9 cellular contexts compared by ENCODE assay signal in genomic region chr21:20998886-20999285, GRCh38. TPM values are rescaled to one million over a fixed set of nuclear protein-coding genes. Genes with fewer than 3 reads are reported as not detected.
DNase-seq lines count a peak whose midpoint lies in the region; ATAC-seq and TF ChIP-seq lines count a peak whose summit lies in the region.
"Had no signal": no experiment of that assay in that cellular context is flagged by ENCODE, and none has a peak within 500 bp of the region (broad histone marks: within the 10 kb centered on the region; RNA-seq: fewer than 3 reads in every experiment).

No MANE protein-coding gene starts in this region.

- H3K4me1 Mint-ChIP-seq in stimulated activated naive CD8-positive, alpha-beta T cell treated with anti-CD3 and anti-CD28 coated beads, Interleukin-15, Interleukin-2, amounts not matched to agents 100 ng/mL and 50 ng/mL, for 24 hours (ENCODE audit: low read depth), result peaks cover 7% of the 10 kb centered on the region
- peaks cover 0 to 15% of the 10 kb centered on the region in 2 donors for H3K4me1 Mint-ChIP-seq in natural killer cell treated with Interleukin-12 subunit alpha and Interleukin-12 subunit beta and Interleukin-15 and Interleukin-18, amount 100 ng/mL, for 72 hours (ENCODE audit: low read depth in 2 of 2)

- H3K9me3 ChIP-seq in aorta (ENCODE audit: control insufficient read depth, low read length), result no peaks in the 10 kb centered on the region

- no peaks in the 10 kb centered on the region for H3K36me3 Mint-ChIP-seq in stimulated activated naive CD8-positive, alpha-beta T cell treated with anti-CD3 and anti-CD28 coated beads, Interleukin-15, Interleukin-2, amounts not matched to agents 100 ng/mL and 50 ng/mL, for 24 hours (ENCODE audit: low read depth)
- H3K36me3 Mint-ChIP-seq in natural killer cell treated with Interleukin-12 subunit alpha and Interleukin-12 subunit beta and Interleukin-15 and Interleukin-18, amount 100 ng/mL, for 72 hours, result no peaks in the 10 kb centered on the region

- TF ChIP-seq CTCF in coronary artery (IDR thresholded peaks at IDR 0.05), result no peak

- H3K36me3 ChIP-seq in aorta (ENCODE audit: control insufficient read depth in 1 of 2, insufficient read depth in 2 of 2, low read length in 1 of 2), result no peaks in the 10 kb centered on the region

- no peak for ATAC-seq in stimulated activated naive CD8-positive, alpha-beta T cell treated with anti-CD3 and anti-CD28 coated beads, Interleukin-15, Interleukin-2, amounts not matched to agents 100 U/mL and 50 U/mL, for 24 hours
- no peak for ATAC-seq in natural killer cell treated with Interleukin-12 subunit alpha and Interleukin-12 subunit beta and Interleukin-15 and Interleukin-18, amount 100 ng/mL, for 72 hours
- ATAC-seq in aorta (ENCODE audit: low FRiP score) (no peak), HG03521 (IDR thresholded peaks at IDR 0.05; ENCODE audit: unreplicated experiment) (no peak), HG03097 (IDR thresholded peaks at IDR 0.05; ENCODE audit: low FRiP score, unreplicated experiment) (no peak)

- intact Hi-C loops in aorta (cut with DNase I), result no loop called here

- H3K27me3 ChIP-seq in aorta (ENCODE audit: control insufficient read depth in 1 of 2, insufficient read depth in 2 of 2, low read length in 1 of 2), result no peaks in the 10 kb centered on the region

- peaks cover 55% of the 10 kb centered on the region for H3K27me3 Mint-ChIP-seq in stimulated activated naive CD8-positive, alpha-beta T cell treated with anti-CD3 and anti-CD28 coated beads, Interleukin-15, Interleukin-2, amounts not matched to agents 100 ng/mL and 50 ng/mL, for 24 hours
- peaks cover 0 to 2% of the 10 kb centered on the region in 2 donors for H3K27me3 Mint-ChIP-seq in natural killer cell treated with Interleukin-12 subunit alpha and Interleukin-12 subunit beta and Interleukin-15 and Interleukin-18, amount 100 ng/mL, for 72 hours

- no peaks in the 10 kb centered on the region for H3K9me3 Mint-ChIP-seq in stimulated activated naive CD8-positive, alpha-beta T cell treated with anti-CD3 and anti-CD28 coated beads, Interleukin-15, Interleukin-2, amounts not matched to agents 100 ng/mL and 50 ng/mL, for 24 hours
- no peaks in the 10 kb centered on the region for H3K9me3 Mint-ChIP-seq in natural killer cell treated with Interleukin-12 subunit alpha and Interleukin-12 subunit beta and Interleukin-15 and Interleukin-18, amount 100 ng/mL, for 72 hours

- H3K27ac ChIP-seq in coronary artery, result no peak overlapping the region
- no peak overlapping the region for H3K27ac ChIP-seq in aorta (ENCODE audit: low read depth in 1 of 2, low read length in 2 of 2)

- H3K4me3 ChIP-seq in coronary artery, result peak overlapping the region; percentile 80
- H3K4me3 ChIP-seq in aorta (ENCODE audit: low read length in 2 of 2), result peak overlapping the region; percentile 6 to 54

- peak overlapping the region; percentile 66 for H3K4me3 Mint-ChIP-seq in stimulated activated naive CD8-positive, alpha-beta T cell treated with anti-CD3 and anti-CD28 coated beads, Interleukin-15, Interleukin-2, amounts not matched to agents 100 ng/mL and 50 ng/mL, for 24 hours
- H3K4me3 Mint-ChIP-seq in natural killer cell treated with Interleukin-12 subunit alpha and Interleukin-12 subunit beta and Interleukin-15 and Interleukin-18, amount 100 ng/mL, for 72 hours, result peak overlapping the region; percentile 51

- WGBS in aorta, 2 donors, result 1 to 6% methylated on average over 5 of the region's 5 CpGs

- no peak overlapping the region for H3K27ac Mint-ChIP-seq in stimulated activated naive CD8-positive, alpha-beta T cell treated with anti-CD3 and anti-CD28 coated beads, Interleukin-15, Interleukin-2, amounts not matched to agents 100 ng/mL and 50 ng/mL, for 24 hours
- H3K27ac Mint-ChIP-seq in natural killer cell treated with Interleukin-12 subunit alpha and Interleukin-12 subunit beta and Interleukin-15 and Interleukin-18, amount 100 ng/mL, for 72 hours, result no peak overlapping the region

- DNase-seq in stimulated activated naive CD8-positive, alpha-beta T cell treated with anti-CD3 and anti-CD28 coated beads, Interleukin-15, Interleukin-2, amounts not matched to agents 100 U/mL and 50 U/mL, for 24 hours, result no peak
- no peak for DNase-seq in coronary artery (ENCODE audit: low spot score)
- no peak for DNase-seq in natural killer cell treated with Interleukin-12 subunit alpha and Interleukin-12 subunit beta and Interleukin-15 and Interleukin-18, amount 100 ng/mL, for 72 hours (ENCODE audit: low spot score)
- DNase-seq in aorta, result no peak
- DNase-seq in NCI-H446 treated with DMSO at 0.1 percent for 48 hours (lab: John Stamatoyannopoulos, UW), result no peak
- DNase-seq: NK-92 treated with Interleukin-12 subunit alpha and Interleukin-12 subunit beta, amount 100 ng/mL, for 24 hours had no signal

- no peaks in the 10 kb centered on the region for H3K4me1 ChIP-seq in aorta (ENCODE audit: control insufficient read depth in 1 of 2, insufficient read depth in 2 of 2, low read length in 2 of 2)

RNA-seq across cellular contexts. Expression of gene NCAM2, which starts 0.7 kb away (rescaled TPM):
- total RNA-seq in natural killer cell treated with Interleukin-12 subunit alpha and Interleukin-12 subunit beta and Interleukin-15 and Interleukin-18, amount 100 ng/mL, for 72 hours, result not detected
- total RNA-seq in aorta, result 1 to 10 TPM; 4.4 to 8.7 TPM
- 1 to 10 TPM in 1 of 2 donors, under 1 TPM in 1; 0.13 to 1.1 TPM for polyA plus RNA-seq in aorta

Comparison
In these comparisons a context has a peak if more than half of its experiments do, and no peak if none do; other contexts are left out.
1. RNA of gene NCAM2, which starts 0.7 kb away (total RNA-seq): 4.4 to 8.7 TPM in aorta; not detected in natural killer cell treated with Interleukin-12 subunit alpha and Interleukin-12 subunit beta and Interleukin-15 and Interleukin-18, amount 100 ng/mL, for 72 hours; every median in the first group is over 4 times any median in the second.